In the genomic region with DNA sequence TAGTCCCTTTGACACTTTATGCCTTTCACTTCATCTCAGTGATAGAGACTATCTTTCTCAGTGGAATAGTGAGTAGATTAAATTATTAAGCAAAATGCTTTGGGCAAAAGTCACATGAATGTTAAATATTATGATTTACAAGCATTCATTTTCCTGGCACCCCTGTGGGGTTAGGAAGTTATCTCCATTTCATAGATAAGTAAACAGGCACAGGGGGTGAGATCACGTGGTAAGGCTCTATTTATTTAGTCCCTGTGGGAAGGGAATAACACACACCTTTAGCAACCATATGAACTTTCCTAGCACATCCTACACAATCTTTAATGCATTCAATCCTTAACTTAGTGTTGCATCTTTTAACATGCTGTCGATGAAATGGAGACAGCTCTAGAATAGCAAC, we compare ENCODE assay signal across 26 cellular contexts.
"Had no signal": no experiment of that assay in that cellular context is flagged by ENCODE, and none has a peak within 500 bp of the region (broad histone marks: within the 10 kb centered on the region; RNA-seq: fewer than 3 reads in every experiment).

No MANE protein-coding gene starts in this region.

- H3K27ac ChIP-seq: ascending aorta, breast epithelium, gastroesophageal sphincter, heart left ventricle, lower lobe of right lung, neutrophil, parathyroid adenoma, vagina had no signal

- H3K4me1 ChIP-seq: breast epithelium, gastroesophageal sphincter, parathyroid adenoma, vagina had no signal

- FAIRE-seq: endometrium had no signal

- H3K9me3 ChIP-seq: ascending aorta, breast epithelium, gastroesophageal sphincter, heart left ventricle, lower lobe of right lung, neutrophil, stomach, vagina had no signal

- H3K27me3 Mint-ChIP-seq: activated CD4-positive, alpha-beta T cell treated with anti-CD3 and anti-CD28 coated beads, Interleukin-2, amount 10 ng/mL, durations not matched to agents 24 days and 14 days; activated CD8-positive, alpha-beta T cell treated with anti-CD3 and anti-CD28 coated beads for 36 hours; natural killer cell treated with Interleukin-12 subunit alpha and Interleukin-12 subunit beta and Interleukin-15 and Interleukin-18, amount 100 ng/mL, for 72 hours had no signal

- DNase-seq: activated CD4-positive, alpha-beta T cell treated with anti-CD3 and anti-CD28 coated beads, Interleukin-2, amount 10 ng/mL, durations not matched to agents 24 days and 14 days; activated CD4-positive, CD25-positive, alpha-beta regulatory T cell; activated CD8-positive, alpha-beta T cell treated with anti-CD3 and anti-CD28 coated beads for 36 hours; activated effector memory CD4-positive, alpha-beta T cell treated with Interleukin-2 at 50 U/mL for 16 hours; activated naive CD4-positive, alpha-beta T cell treated with anti-CD3 and anti-CD28 coated beads, Interleukin-2, amount 50 U/mL, for 16 hours; activated T-cell treated with anti-CD3 and anti-CD28 coated beads, Interleukin-2, amount 50 U/mL, for 1 hour; cortex of kidney; heart left ventricle; immature natural killer cell; left cardiac atrium; lower lobe of right lung; stimulated activated CD4-positive, alpha-beta T cell treated with anti-CD3 and anti-CD28 coated beads, Interleukin-4, amount 100 ng/mL, for 24 hours; stomach; trophoblast cell had no signal

- H3K4me1 Mint-ChIP-seq: mesothelial cell of epicardium had no signal

- H3K27ac Mint-ChIP-seq: activated CD4-positive, alpha-beta T cell treated with anti-CD3 and anti-CD28 coated beads, Interleukin-2, amount 10 ng/mL, durations not matched to agents 24 days and 14 days; mesothelial cell of epicardium; stimulated activated effector memory CD8-positive, alpha-beta T cell treated with anti-CD3 and anti-CD28 coated beads, Interleukin-12 subunit alpha, Interleukin-12 subunit beta, amount 100 ng/mL, for 72 hours had no signal

- H3K79me2 ChIP-seq: parathyroid adenoma had no signal

- H2AFZ ChIP-seq: parathyroid adenoma had no signal

- H3K4me3 ChIP-seq: ascending aorta, breast epithelium, gastroesophageal sphincter, heart left ventricle, lower lobe of right lung, smooth muscle cell, stomach, vagina had no signal

- H3K4me3 Mint-ChIP-seq: activated CD4-positive, alpha-beta T cell treated with anti-CD3 and anti-CD28 coated beads, Interleukin-2, amount 10 ng/mL, durations not matched to agents 24 days and 14 days; activated CD8-positive, alpha-beta T cell treated with anti-CD3 and anti-CD28 coated beads for 36 hours; immature natural killer cell; mesothelial cell of epicardium; natural killer cell treated with Interleukin-12 subunit alpha and Interleukin-12 subunit beta and Interleukin-15 and Interleukin-18, amount 100 ng/mL, for 72 hours; stimulated activated effector memory CD8-positive, alpha-beta T cell treated with anti-CD3 and anti-CD28 coated beads, Interleukin-12 subunit alpha, Interleukin-12 subunit beta, amount 100 ng/mL, for 72 hours had no signal

- H3K9ac ChIP-seq: parathyroid adenoma had no signal

- H3K4me2 ChIP-seq: smooth muscle cell had no signal

- ATAC-seq: activated CD8-positive, alpha-beta T cell treated with anti-CD3 and anti-CD28 coated beads for 36 hours; gastroesophageal sphincter; heart left ventricle; left cardiac atrium; lower lobe of right lung; natural killer cell treated with Interleukin-12 subunit alpha and Interleukin-12 subunit beta and Interleukin-15 and Interleukin-18, amount 100 ng/mL, for 72 hours; sciatic nerve; stimulated activated effector memory CD8-positive, alpha-beta T cell treated with anti-CD3 and anti-CD28 coated beads, Interleukin-12 subunit alpha, Interleukin-12 subunit beta, amount 100 ng/mL, for 72 hours had no signal

- H3K27me3 ChIP-seq: ascending aorta, breast epithelium, gastroesophageal sphincter, heart left ventricle, neutrophil, stomach, vagina had no signal

- H3K9me3 Mint-ChIP-seq: activated CD4-positive, alpha-beta T cell treated with anti-CD3 and anti-CD28 coated beads, Interleukin-2, amount 10 ng/mL, durations not matched to agents 24 days and 14 days; activated CD8-positive, alpha-beta T cell treated with anti-CD3 and anti-CD28 coated beads for 36 hours; immature natural killer cell; mesothelial cell of epicardium; natural killer cell treated with Interleukin-12 subunit alpha and Interleukin-12 subunit beta and Interleukin-15 and Interleukin-18, amount 100 ng/mL, for 72 hours; stimulated activated effector memory CD8-positive, alpha-beta T cell treated with anti-CD3 and anti-CD28 coated beads, Interleukin-12 subunit alpha, Interleukin-12 subunit beta, amount 100 ng/mL, for 72 hours had no signal
